ENCODE assay signal across 17 cellular contexts in the genomic region with DNA sequence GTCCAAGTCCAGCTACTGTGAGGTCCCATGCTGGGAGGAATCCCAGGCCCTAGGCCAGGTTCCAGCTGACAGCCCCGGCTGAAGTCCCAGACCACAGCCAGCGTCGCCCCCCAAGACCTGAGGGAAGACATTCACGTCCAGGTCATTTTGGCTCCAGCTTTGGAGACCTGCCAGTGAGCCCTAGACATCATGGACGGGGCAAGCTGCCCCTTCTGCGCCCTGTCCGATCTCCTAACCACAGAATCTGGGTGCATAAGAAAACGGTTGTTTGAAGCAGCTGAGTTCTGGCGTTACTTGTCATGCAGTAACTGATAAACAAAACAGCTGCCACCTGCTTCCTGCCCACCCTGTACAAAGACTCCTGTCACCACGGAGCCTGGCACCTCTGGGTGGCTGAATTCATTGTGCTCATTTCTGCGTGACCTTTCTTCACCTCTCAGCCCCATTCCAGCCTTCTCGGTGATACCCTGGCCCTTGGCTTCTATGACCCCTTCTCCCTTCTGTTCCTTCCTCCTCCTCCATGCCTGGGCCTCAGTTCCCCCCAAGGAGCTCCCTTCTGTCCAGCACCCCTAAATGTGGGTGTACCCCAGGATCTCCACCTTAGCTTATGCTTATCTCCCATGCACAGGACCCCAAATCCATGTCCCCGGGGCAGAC.
A peak's percentile ranks its signal among the peaks of the same experiment; 100 is the strongest.
DNase-seq lines count a peak whose midpoint lies in the region; ATAC-seq and TF ChIP-seq lines count a peak whose summit lies in the region.
"Had no signal": no experiment of that assay in that cellular context is flagged by ENCODE, and none has a peak within 500 bp of the region (broad histone marks: within the 10 kb centered on the region; RNA-seq: fewer than 3 reads in every experiment).

No MANE protein-coding gene starts in this region.

- H4K20me1 ChIP-seq in Karpas-422 (ENCODE audit: insufficient read depth, low read depth, low read length), result no peaks in the 10 kb centered on the region

- in situ Hi-C loops in GM13977 (cut with MboI; ENCODE audit: low pct_unique_long_range_greater_than_20kb, low sequenced_read_pairs, unreplicated experiment), result no loop called here

- ATAC-seq in natural killer cell treated with Interleukin-12 subunit alpha and Interleukin-12 subunit beta and Interleukin-15 and Interleukin-18, amount 100 ng/mL, for 72 hours, result no peak
- ATAC-seq in natural killer cell, result no peak
- ATAC-seq in naive B cell (ENCODE audit: low read depth in 2 of 2), result peak; percentile 92 to 94
- ATAC-seq in GM21367 (IDR thresholded peaks at IDR 0.05; ENCODE audit: unreplicated experiment), result no peak
- ATAC-seq: body of pancreas, PC-3 had no signal

- intact Hi-C loops in natural killer cell (cut with micrococcal nuclease), result no loop called here

- no peak overlapping the region for H3K4me3 ChIP-seq in Karpas-422 (ENCODE audit: low read length)
- H3K4me3 ChIP-seq: body of pancreas had no signal

- H3K27me3 ChIP-seq in Karpas-422 (ENCODE audit: low read length), result no peaks in the 10 kb centered on the region
- H3K27me3 ChIP-seq: body of pancreas had no signal

- peak; percentile 5 for DNase-seq in natural killer cell treated with Interleukin-12 subunit alpha and Interleukin-12 subunit beta and Interleukin-15 and Interleukin-18, amount 100 ng/mL, for 72 hours (ENCODE audit: low spot score)
- DNase-seq in natural killer cell (no peak), RWPE1 (ENCODE audit: low spot score) (no peak), naive B cell (peak; percentile 69), GM13977 (ENCODE audit: low spot score) (no peak), DMS79 (lab: John Stamatoyannopoulos, UW) (no peak), Karpas-422 (no peak)
- DNase-seq: activated CD4-positive, alpha-beta T cell treated with anti-CD3 and anti-CD28 coated beads for 48 hours; DMS79 treated with DMSO at 0.1 percent for 48 hours; effector CD8-positive, alpha-beta T cell; NCI-H1092; occipital lobe; PC-3; small intestine had no signal

- H3K9me3 ChIP-seq in Karpas-422 (ENCODE audit: low read length), result no peaks in the 10 kb centered on the region
- H3K9me3 ChIP-seq: body of pancreas had no signal

- no peak overlapping the region for H3K4me2 ChIP-seq in Karpas-422 (ENCODE audit: low read depth, low read length, poor library complexity, severe bottlenecking)

- H2AFZ ChIP-seq in Karpas-422 (ENCODE audit: low read length), result no peak overlapping the region

- no peaks in the 10 kb centered on the region for H3K9me3 Mint-ChIP-seq in natural killer cell treated with Interleukin-12 subunit alpha and Interleukin-12 subunit beta and Interleukin-15 and Interleukin-18, amount 100 ng/mL, for 72 hours
- H3K9me3 Mint-ChIP-seq in natural killer cell (no peaks in the 10 kb centered on the region), naive B cell (peaks cover 0 to 2% (median 0%) of the 10 kb centered on the region in 7 donors)
- H3K9me3 Mint-ChIP-seq: T-helper 1 cell treated with Interleukin-12 subunit alpha and Interleukin-12 subunit beta and Interleukin-4 antibody, amounts not matched to agents 30 μg/mL and 1 μg/mL, for 36 hours had no signal

- peak overlapping the region; percentile 76; the same call in 1 of the 2 replicates for H3K27ac ChIP-seq in RWPE1
- no peak overlapping the region for H3K27ac ChIP-seq in Karpas-422 (ENCODE audit: low read length)
- H3K27ac ChIP-seq: body of pancreas had no signal

- H3K79me2 ChIP-seq in Karpas-422 (ENCODE audit: low read length), result no peaks in the 10 kb centered on the region

- no peaks in the 10 kb centered on the region for H3K27me3 Mint-ChIP-seq in natural killer cell treated with Interleukin-12 subunit alpha and Interleukin-12 subunit beta and Interleukin-15 and Interleukin-18, amount 100 ng/mL, for 72 hours
- peaks cover 0 to 3% of the 10 kb centered on the region in 2 donors for H3K27me3 Mint-ChIP-seq in natural killer cell (ENCODE audit: low read depth in 2 of 2)
- peaks cover 0 to 14% (median 0%) of the 10 kb centered on the region in 3 donors for H3K27me3 Mint-ChIP-seq in naive B cell

- no peak overlapping the region for H3K9ac ChIP-seq in Karpas-422 (ENCODE audit: low read length)

- CTCF ChIA-PET in RWPE1 (lab: Yijun Ruan, JAX), result interaction anchor here (0.6 to 1.3 kb wide), 2 partner anchors 19 to 37 kb away, joined by 4 read pairs; no protein-coding TSS in a partner anchor

- H3K4me1 Mint-ChIP-seq in natural killer cell treated with Interleukin-12 subunit alpha and Interleukin-12 subunit beta and Interleukin-15 and Interleukin-18, amount 100 ng/mL, for 72 hours (ENCODE audit: low read depth in 2 of 2), result peaks cover 10 to 21% of the 10 kb centered on the region in 2 donors
- peaks cover 9 to 34% of the 10 kb centered on the region in 2 donors for H3K4me1 Mint-ChIP-seq in natural killer cell
- peaks cover 34 to 50% (median 48%) of the 10 kb centered on the region in 3 donors for H3K4me1 Mint-ChIP-seq in naive B cell

- H3K36me3 Mint-ChIP-seq in natural killer cell treated with Interleukin-12 subunit alpha and Interleukin-12 subunit beta and Interleukin-15 and Interleukin-18, amount 100 ng/mL, for 72 hours, result no peaks in the 10 kb centered on the region
- no peaks in the 10 kb centered on the region for H3K36me3 Mint-ChIP-seq in natural killer cell
- no peaks in the 10 kb centered on the region for H3K36me3 Mint-ChIP-seq in naive B cell

- POLR2A ChIA-PET in RWPE1 (lab: Yijun Ruan, JAX; ENCODE audit: low non-redundant PET), result interaction anchor here (0.6 kb wide), 1 partner anchor 385 kb away, joined by 3 read pairs; no protein-coding TSS in a partner anchor

- no peak for TF ChIP-seq CTCF in natural killer cell (IDR thresholded peaks at IDR 0.05)
- no peak for TF ChIP-seq CTCF in RWPE1 (conservative IDR thresholded peaks at IDR 0.05; ENCODE audit: low read depth)
- no peak for TF ChIP-seq CTCF in GM13977 (IDR thresholded peaks at IDR 0.05; ENCODE audit: extremely low read depth, insufficient read depth, missing control alignments)

- no peaks in the 10 kb centered on the region for H3K4me1 ChIP-seq in Karpas-422 (ENCODE audit: low read length)

- H3K36me3 ChIP-seq in Karpas-422 (ENCODE audit: insufficient read depth, low read length), result no peaks in the 10 kb centered on the region

- H3K4me3 Mint-ChIP-seq in natural killer cell treated with Interleukin-12 subunit alpha and Interleukin-12 subunit beta and Interleukin-15 and Interleukin-18, amount 100 ng/mL, for 72 hours, result no peak overlapping the region
- no peak overlapping the region for H3K4me3 Mint-ChIP-seq in natural killer cell
- H3K4me3 Mint-ChIP-seq in naive B cell, result peak overlapping the region in 7 of 8 donors; percentile 62 to 89 (median 72)
- H3K4me3 Mint-ChIP-seq: T-helper 1 cell treated with Interleukin-12 subunit alpha and Interleukin-12 subunit beta and Interleukin-4 antibody, amounts not matched to agents 30 μg/mL and 1 μg/mL, for 36 hours had no signal

- no peaks in the 10 kb centered on the region for H3K9me2 ChIP-seq in Karpas-422 (replicated peaks; ENCODE audit: insufficient read depth, low read length)

- H3K27ac Mint-ChIP-seq in natural killer cell treated with Interleukin-12 subunit alpha and Interleukin-12 subunit beta and Interleukin-15 and Interleukin-18, amount 100 ng/mL, for 72 hours, result peak overlapping the region in 1 of 2 donors; percentile 39
- H3K27ac Mint-ChIP-seq in natural killer cell (no peak overlapping the region), naive B cell (peak overlapping the region; percentile 94 to 97 (median 96))
- H3K27ac Mint-ChIP-seq: T-helper 1 cell treated with Interleukin-12 subunit alpha and Interleukin-12 subunit beta and Interleukin-4 antibody, amounts not matched to agents 30 μg/mL and 1 μg/mL, for 36 hours had no signal

Comparison
In these comparisons a context has a peak if more than half of its experiments do, and no peak if none do; other contexts are left out.
1. DNase-seq: peak in natural killer cell treated with Interleukin-12 subunit alpha and Interleukin-12 subunit beta and Interleukin-15 and Interleukin-18, amount 100 ng/mL, for 72 hours (single experiment) and naive B cell (single experiment); none in natural killer cell (single experiment), RWPE1 (single experiment), GM13977 (single experiment), DMS79 (single experiment) and Karpas-422 (single experiment).
2. ATAC-seq: peak in naive B cell (2 of 2); none in natural killer cell treated with Interleukin-12 subunit alpha and Interleukin-12 subunit beta and Interleukin-15 and Interleukin-18, amount 100 ng/mL, for 72 hours (0 of 2), natural killer cell (0 of 3) and GM21367 (single experiment).
3. H3K27ac Mint-ChIP-seq: peak in naive B cell (6 of 6); none in natural killer cell (0 of 2).
4. H3K4me3 Mint-ChIP-seq: peak in naive B cell (7 of 8); none in natural killer cell treated with Interleukin-12 subunit alpha and Interleukin-12 subunit beta and Interleukin-15 and Interleukin-18, amount 100 ng/mL, for 72 hours (single experiment) and natural killer cell (single experiment).